ENCODE assay signal across 10 cellular contexts in the genomic region with DNA sequence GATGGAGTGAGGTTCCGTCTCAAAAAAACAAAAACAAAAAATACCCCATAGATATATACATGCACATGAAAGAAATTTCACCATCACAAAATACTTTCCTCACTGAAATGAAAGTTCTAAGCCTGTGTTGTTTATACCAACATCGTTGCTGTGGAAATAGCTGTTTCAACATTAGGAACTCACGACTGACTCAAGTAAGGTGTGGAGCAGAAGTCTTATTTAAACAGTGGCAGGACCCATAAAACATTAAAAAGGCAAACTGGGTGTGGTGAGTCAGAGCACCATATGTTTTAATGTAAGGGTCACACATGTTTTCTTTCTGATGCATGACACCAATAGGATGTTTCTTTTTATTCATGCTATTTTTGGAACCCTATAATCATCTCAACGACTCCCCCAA. TPM values are rescaled to one million over a fixed set of nuclear protein-coding genes. Genes with fewer than 3 reads are reported as not detected.
DNase-seq lines count a peak whose midpoint lies in the region; ATAC-seq, FAIRE-seq and TF ChIP-seq lines count a peak whose summit lies in the region.
"Had no signal": no experiment of that assay in that cellular context is flagged by ENCODE, and none has a peak within 500 bp of the region (broad histone marks: within the 10 kb centered on the region; RNA-seq: fewer than 3 reads in every experiment).

No MANE protein-coding gene starts in this region.

- no peak overlapping the region for H3K14ac ChIP-seq in H9 (ENCODE audit: insufficient read depth, low read length)

- TF ChIP-seq POLR2A in lower leg skin (IDR thresholded peaks at IDR 0.05) (no peak), thyroid gland (IDR thresholded peaks at IDR 0.05) (no peak)

- no peak overlapping the region for H2AFZ ChIP-seq in H9 (ENCODE audit: low read length)

- H2BK15ac ChIP-seq in H9 (ENCODE audit: low read depth, low read length) = no peak overlapping the region

- H3T11ph ChIP-seq in H9 (ENCODE audit: low read length) = no peak overlapping the region

- H3K79me1 ChIP-seq in H9 (ENCODE audit: insufficient read depth, low read depth, low read length, poor library complexity, severe bottlenecking) = no peaks in the 10 kb centered on the region

- WGBS in lower leg skin, 2 donors = 27 to 28% methylated on average over 4 of the region's 4 CpGs
- WGBS in thyroid gland, 2 donors = 59 to 78% methylated on average over 4 of the region's 4 CpGs
- no CpG with 5 or more reads among the region's 4 CpGs for WGBS in H9 (ENCODE audit: extremely low coverage, insufficient read length, low lambda C conversion rate)

- no peaks in the 10 kb centered on the region for H3K27me3 ChIP-seq in Caco-2 (replicated peaks; ENCODE audit: control insufficient read depth, insufficient read depth, low read length)
- H3K27me3 ChIP-seq in bronchial epithelial cell (ENCODE audit: control insufficient read depth, insufficient read depth, low read length) = no peaks in the 10 kb centered on the region
- H3K27me3 ChIP-seq in thyroid gland = no peaks in the 10 kb centered on the region
- no peaks in the 10 kb centered on the region for H3K27me3 ChIP-seq in H9 (ENCODE audit: insufficient read depth, low read length)

- H3K23me2 ChIP-seq in H9 (ENCODE audit: insufficient read length, low read depth, low read length, poor library complexity, severe bottlenecking) = no peaks in the 10 kb centered on the region

- no peak overlapping the region for H2AK5ac ChIP-seq in H9 (ENCODE audit: insufficient read length, low read length)

- no peak overlapping the region for H3K18ac ChIP-seq in H9 (ENCODE audit: insufficient read length, low read depth, low read length)

- DNase-seq in Caco-2 (no peak), M059J (ENCODE audit: low read depth) (peak; percentile 77), bronchial epithelial cell (ENCODE audit: low read depth) (peak; percentile 89), omental fat pad (ENCODE audit: low spot score) (no peak), lower leg skin (ENCODE audit: low spot score in 2 of 2) (no peak), thyroid gland (no peak), H9 (no peak)
- DNase-seq: NK-92 treated with Interleukin-12 subunit alpha and Interleukin-12 subunit beta, amount 100 ng/mL, for 24 hours; posterior cingulate gyrus had no signal

- H2BK12ac ChIP-seq in H9 (ENCODE audit: insufficient read length, low read depth, low read length) = no peak overlapping the region

- no peak overlapping the region for H2BK20ac ChIP-seq in H9 (ENCODE audit: low read depth, low read length, poor library complexity, severe bottlenecking)

- no peak overlapping the region for H3K4ac ChIP-seq in H9 (ENCODE audit: low read depth, low read length)

- H3K9ac ChIP-seq in H9 (ENCODE audit: extremely low read depth, insufficient read length, low read length) = no peak overlapping the region

- no peak overlapping the region for H3K4me2 ChIP-seq in H9 (ENCODE audit: insufficient read depth, insufficient read length, low read length)

- no peak overlapping the region for H3K4me3 ChIP-seq in Caco-2 (ENCODE audit: low read depth, low read length)
- H3K4me3 ChIP-seq in bronchial epithelial cell (ENCODE audit: low read depth, low read length) = no peak overlapping the region
- no peak overlapping the region for H3K4me3 ChIP-seq in lower leg skin (ENCODE audit: low read depth, poor library complexity, severe bottlenecking)
- H3K4me3 ChIP-seq in thyroid gland (replicated peaks in 1 of 3) = no peak overlapping the region

- H3K36me3 ChIP-seq in Caco-2 (ENCODE audit: control insufficient read depth, insufficient read depth, low read length) = no peaks in the 10 kb centered on the region; the same call in 1 of the 2 replicates
- peaks cover 8% of the 10 kb centered on the region for H3K36me3 ChIP-seq in bronchial epithelial cell (ENCODE audit: control insufficient read depth, insufficient read depth, low read length)
- H3K36me3 ChIP-seq in thyroid gland = no peaks in the 10 kb centered on the region

- peaks cover 39% of the 10 kb centered on the region for H3K4me1 ChIP-seq in Caco-2
- H3K4me1 ChIP-seq in thyroid gland = peaks cover 6 to 10% of the 10 kb centered on the region in 2 donors
- no peaks in the 10 kb centered on the region; the same call in 1 of the 2 replicates for H3K4me1 ChIP-seq in H9 (ENCODE audit: insufficient read depth, low read length)

- no peaks in the 10 kb centered on the region for H3K9me3 Mint-ChIP-seq in Caco-2 (ENCODE audit: unreplicated experiment)
- H3K9me3 Mint-ChIP-seq in H9 = no peaks in the 10 kb centered on the region

- no peak overlapping the region for H3K27ac ChIP-seq in thyroid gland
- no peak overlapping the region for H3K27ac ChIP-seq in H9 (ENCODE audit: insufficient read length, low read depth, low read length)

- no TSS peak for BruUV-seq in Caco-2 (replicated peaks; lab: Mats Ljungman, UMichigan)

- H3K27me3 Mint-ChIP-seq in Caco-2 (ENCODE audit: insufficient read depth, unreplicated experiment) = no peaks in the 10 kb centered on the region
- H3K27me3 Mint-ChIP-seq in H9 (ENCODE audit: low read depth) = no peaks in the 10 kb centered on the region

- H3K4me1 Mint-ChIP-seq in Caco-2 (ENCODE audit: low read depth, unreplicated experiment) = peaks cover 27% of the 10 kb centered on the region
- peaks cover 4 to 12% of the 10 kb centered on the region in 2 experiments; a peak in 3 of 4 replicates for H3K4me1 Mint-ChIP-seq in H9

- no peak overlapping the region for H3K4me3 Mint-ChIP-seq in Caco-2 (ENCODE audit: unreplicated experiment)
- H3K4me3 Mint-ChIP-seq in H9 = no peak overlapping the region

- no peak overlapping the region for H3K56ac ChIP-seq in H9 (ENCODE audit: insufficient read length, low read depth, low read length)

- peak overlapping the region; percentile 39 for H3K27ac Mint-ChIP-seq in Caco-2 (ENCODE audit: unreplicated experiment)
- no peak overlapping the region for H3K27ac Mint-ChIP-seq in H9

- H4K8ac ChIP-seq in H9 (replicated peaks; ENCODE audit: insufficient read length, low read depth, low read length) = no peak overlapping the region

- no peak overlapping the region for H2BK120ac ChIP-seq in H9 (ENCODE audit: low read depth, low read length, poor library complexity, severe bottlenecking)

- H3K23ac ChIP-seq in H9 (ENCODE audit: insufficient read length, low read depth, low read length) = no peak overlapping the region

- CTCF ChIA-PET in Caco-2 (lab: Charles Lee) = no interaction called here

- peak; percentile 87 for FAIRE-seq in bronchial epithelial cell (lab: Jason Lieb, UNC)

- ATAC-seq in omental fat pad (ENCODE audit: low FRiP score) = peak; percentile 79
- no peak for ATAC-seq in HG02571 (IDR thresholded peaks at IDR 0.05; ENCODE audit: unreplicated experiment)

- no peaks in the 10 kb centered on the region for H4K20me1 ChIP-seq in H9 (ENCODE audit: control insufficient read depth, insufficient read depth, insufficient read length)

- intact Hi-C loops in Caco-2 (cut with micrococcal nuclease; ENCODE audit: unreplicated experiment) (no loop called here), lower leg skin (cut with DNase I; ENCODE audit: low total_unique reads) (no loop called here), thyroid gland (cut with DNase I) (no loop called here)

- TF ChIP-seq CTCF in Caco-2 (IDR thresholded peaks at IDR 0.05; ENCODE audit: insufficient read depth in 1 of 2, low read depth in 1 of 2, low read length in 1 of 2, severe bottlenecking in 1 of 2, unreplicated experiment in 1 of 2) (no peak), bronchial epithelial cell (IDR thresholded peaks at IDR 0.05; ENCODE audit: insufficient read depth, low read length, severe bottlenecking) (no peak), omental fat pad (IDR thresholded peaks at IDR 0.05) (no peak), lower leg skin (IDR thresholded peaks at IDR 0.05) (no peak), thyroid gland (IDR thresholded peaks at IDR 0.05) (no peak), H9 (conservative IDR thresholded peaks at IDR 0.05) (no peak)

- no peaks in the 10 kb centered on the region for H3K79me2 ChIP-seq in H9 (ENCODE audit: insufficient read depth, low read length)

- peaks cover 55% of the 10 kb centered on the region for H3K36me3 Mint-ChIP-seq in Caco-2 (ENCODE audit: insufficient read depth, unreplicated experiment)
- peaks cover 11 to 35% (median 33%) of the 10 kb centered on the region in 3 experiments; a peak in 6 of 7 replicates for H3K36me3 Mint-ChIP-seq in H9 (ENCODE audit: insufficient read depth in 1 of 3, low read depth in 3 of 3)

- no peak overlapping the region for H4K5ac ChIP-seq in H9 (ENCODE audit: insufficient read length, low read depth, low read length)

- POLR2A ChIA-PET in Caco-2 (lab: Charles Lee) = no interaction called here

- H2BK5ac ChIP-seq in H9 (ENCODE audit: insufficient read length, low read length) = no peak overlapping the region

- H3K9me3 ChIP-seq in Caco-2 = no peaks in the 10 kb centered on the region
- H3K9me3 ChIP-seq in thyroid gland = no peaks in the 10 kb centered on the region
- H3K9me3 ChIP-seq in H9 (ENCODE audit: control insufficient read depth, low read depth, low read length) = no peaks in the 10 kb centered on the region

- no peak overlapping the region for H4K91ac ChIP-seq in H9 (ENCODE audit: insufficient read length, low read depth, low read length)

RNA-seq across cellular contexts. Expression of a gene that starts 48.3 kb away (rescaled TPM):
- total RNA-seq in Caco-2 (2022) (60.9 and 66.9 TPM in 2 replicates), bronchial epithelial cell (19.7 and 22.4 TPM in 2 replicates), omental fat pad (1 to 10 TPM; 2.5 to 6.3 (median 3.0) TPM), lower leg skin (10 to 100 TPM; 17.2 to 28.9 (median 20.7) TPM), thyroid gland (10 to 100 TPM; 15.3 to 28.2 (median 19.8) TPM), H9 (2021) (25.9 and 29.9 TPM in 2 replicates)
- total RNA-seq in M059J (2014; rRNA removed; shearing (Covaris generic)) = 19.3 and 28.7 TPM in 2 replicates

Comparison
In these comparisons a context has a peak if more than half of its experiments do, and no peak if none do; other contexts are left out.
1. DNase-seq: peak in M059J (single experiment) and bronchial epithelial cell (single experiment); none in Caco-2 (0 of 2), omental fat pad (single experiment), lower leg skin (0 of 2), thyroid gland (0 of 2) and H9 (single experiment).